Comparison of ENCODE assay signal across 8 cellular contexts in genomic region chr16:63883091-63883490, GRCh38.
"Had no signal": no experiment of that assay in that cellular context is flagged by ENCODE, and none has a peak within 500 bp of the region (broad histone marks: within the 10 kb centered on the region; RNA-seq: fewer than 3 reads in every experiment).

No MANE protein-coding gene starts in this region.

- H3K4me3 ChIP-seq: HAP-1 had no signal

- H3K36me3 Mint-ChIP-seq: IgD-negative memory B cell had no signal

- DNase-seq: GOT3, H7, HFFc6 had no signal

- H3K27me3 Mint-ChIP-seq: IgD-negative memory B cell had no signal

- H3K9me3 ChIP-seq: HAP-1 had no signal

- H3K4me1 Mint-ChIP-seq: IgD-negative memory B cell had no signal

- H3K27ac Mint-ChIP-seq: HFFc6 had no signal

- H3K27ac ChIP-seq: HL-60 had no signal

- ATAC-seq: HCT116, HepG2 had no signal

- H3K4me3 Mint-ChIP-seq: HFFc6, IgD-negative memory B cell had no signal

- H3K4me1 ChIP-seq: HAP-1 had no signal

- H3K36me3 ChIP-seq: HAP-1 had no signal
